8 cellular contexts compared by ENCODE assay signal in the genomic region with DNA sequence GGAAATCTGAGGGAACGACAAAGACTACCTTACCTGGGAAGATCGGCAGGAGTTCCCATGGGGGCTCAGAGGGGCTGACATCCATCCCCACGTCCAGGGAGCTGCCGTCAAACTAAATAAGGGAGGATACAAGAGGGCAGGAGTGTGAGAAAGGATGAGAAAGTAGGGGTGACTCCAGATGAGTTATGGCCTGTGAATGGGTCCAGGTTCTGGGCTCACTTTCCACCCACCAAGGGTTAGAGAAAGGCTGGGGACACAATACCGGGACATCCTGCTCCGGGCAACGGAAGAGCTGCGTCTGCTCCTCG. TPM values are rescaled to one million over a fixed set of nuclear protein-coding genes. Genes with fewer than 3 reads are reported as not detected.
DNase-seq lines count a peak whose midpoint lies in the region; ATAC-seq and TF ChIP-seq lines count a peak whose summit lies in the region.

No MANE protein-coding gene starts in this region.

- no peak for ATAC-seq in activated naive CD8-positive, alpha-beta T cell treated with anti-CD3 and anti-CD28 coated beads, Interleukin-2, amount 50 U/mL, for 24 hours
- ATAC-seq in HG03025 (IDR thresholded peaks at IDR 0.05; ENCODE audit: low FRiP score, unreplicated experiment): no peak

- H3K36me3 Mint-ChIP-seq in T-helper 2 cell treated with Interferon-gamma antibody and Interleukin-4, amounts not matched to agents 5 μg/mL and 100 μg/mL, for 36 hours (ENCODE audit: low read depth): peaks cover 32% of the 10 kb centered on the region
- H3K36me3 Mint-ChIP-seq in activated naive CD8-positive, alpha-beta T cell treated with anti-CD3 and anti-CD28 coated beads, Interleukin-2, amount 50 U/mL, for 24 hours (ENCODE audit: low read depth): peaks cover 9% of the 10 kb centered on the region

- H3K27ac Mint-ChIP-seq in T-helper 2 cell treated with Interferon-gamma antibody and Interleukin-4, amounts not matched to agents 5 μg/mL and 100 μg/mL, for 36 hours: peak overlapping the region; percentile 99
- peak overlapping the region; percentile 96 for H3K27ac Mint-ChIP-seq in activated naive CD8-positive, alpha-beta T cell treated with anti-CD3 and anti-CD28 coated beads, Interleukin-2, amount 50 U/mL, for 24 hours

- peak overlapping the region; percentile 100 for H3K4me3 Mint-ChIP-seq in T-helper 2 cell treated with Interferon-gamma antibody and Interleukin-4, amounts not matched to agents 5 μg/mL and 100 μg/mL, for 36 hours
- H3K4me3 Mint-ChIP-seq in activated naive CD8-positive, alpha-beta T cell treated with anti-CD3 and anti-CD28 coated beads, Interleukin-2, amount 50 U/mL, for 24 hours: peak overlapping the region; percentile 99

- H3K4me1 Mint-ChIP-seq in T-helper 2 cell treated with Interferon-gamma antibody and Interleukin-4, amounts not matched to agents 5 μg/mL and 100 μg/mL, for 36 hours (ENCODE audit: low read depth): peaks cover 34% of the 10 kb centered on the region
- peaks cover 37% of the 10 kb centered on the region for H3K4me1 Mint-ChIP-seq in activated naive CD8-positive, alpha-beta T cell treated with anti-CD3 and anti-CD28 coated beads, Interleukin-2, amount 50 U/mL, for 24 hours

- peak overlapping the region; percentile 90 for H3K27ac ChIP-seq in substantia nigra (ENCODE audit: low read depth, low read length, poor library complexity, severe bottlenecking)

- H3K4me3 ChIP-seq in kidney epithelial cell (ENCODE audit: low read depth, low read length): peak overlapping the region; percentile 80

- no peak for TF ChIP-seq CTCF in kidney epithelial cell (IDR thresholded peaks at IDR 0.05; ENCODE audit: insufficient read depth, low read length, poor library complexity, severe bottlenecking)

- peaks cover 3% of the 10 kb centered on the region for H3K27me3 Mint-ChIP-seq in T-helper 2 cell treated with Interferon-gamma antibody and Interleukin-4, amounts not matched to agents 5 μg/mL and 100 μg/mL, for 36 hours (ENCODE audit: low read depth)
- no peaks in the 10 kb centered on the region for H3K27me3 Mint-ChIP-seq in activated naive CD8-positive, alpha-beta T cell treated with anti-CD3 and anti-CD28 coated beads, Interleukin-2, amount 50 U/mL, for 24 hours

- no peaks in the 10 kb centered on the region for H3K36me3 ChIP-seq in kidney epithelial cell (ENCODE audit: control insufficient read depth, insufficient read depth, low read length)

- H3K9me3 Mint-ChIP-seq in T-helper 2 cell treated with Interferon-gamma antibody and Interleukin-4, amounts not matched to agents 5 μg/mL and 100 μg/mL, for 36 hours: no peaks in the 10 kb centered on the region
- no peaks in the 10 kb centered on the region for H3K9me3 Mint-ChIP-seq in activated naive CD8-positive, alpha-beta T cell treated with anti-CD3 and anti-CD28 coated beads, Interleukin-2, amount 50 U/mL, for 24 hours

- no peak for DNase-seq in T-helper 2 cell treated with Interferon-gamma antibody and Interleukin-4, amounts not matched to agents 5 μg/mL and 100 μg/mL, for 36 hours (ENCODE audit: low spot score)
- DNase-seq in T-helper 2 cell: no peak
- DNase-seq in activated naive CD8-positive, alpha-beta T cell treated with anti-CD3 and anti-CD28 coated beads, Interleukin-2, amount 50 U/mL, for 24 hours: no peak
- DNase-seq in kidney epithelial cell (ENCODE audit: low read depth): no peak
- no peak for DNase-seq in substantia nigra (lab: John Stamatoyannopoulos, UW)
- DNase-seq in OCI-M2 (lab: John Stamatoyannopoulos, UW; ENCODE audit: unreplicated experiment): no peak
- no peak for DNase-seq in nucleus accumbens (lab: John Stamatoyannopoulos, UW)

- no peaks in the 10 kb centered on the region for H3K27me3 ChIP-seq in kidney epithelial cell (ENCODE audit: control insufficient read depth, insufficient read depth, low read length)

RNA-seq across cellular contexts. Expression of a gene that starts 0.7 kb away (rescaled TPM):
- total RNA-seq in kidney epithelial cell: 42.5 and 47.0 TPM in 2 replicates

RNA-seq across cellular contexts. Expression of a gene that starts 2.7 kb away (rescaled TPM):
- 4.6 and 5.3 TPM in 2 replicates for total RNA-seq in kidney epithelial cell

RNA-seq across cellular contexts. Expression of a gene that starts 18.2 kb away (rescaled TPM):
- 0.34 and 0.38 TPM in 2 replicates for total RNA-seq in kidney epithelial cell

RNA-seq across cellular contexts. Expression of a gene that starts 24.4 kb away (rescaled TPM):
- 0.27 TPM in 1 of 2 replicates, not detected in the other for total RNA-seq in kidney epithelial cell

RNA-seq across cellular contexts. Expression of a gene that starts 26.6 kb away (rescaled TPM):
- 12.9 and 20.5 TPM in 2 replicates for total RNA-seq in kidney epithelial cell
